Comparison of ENCODE assay signal across 1 cellular context in the genomic region with DNA sequence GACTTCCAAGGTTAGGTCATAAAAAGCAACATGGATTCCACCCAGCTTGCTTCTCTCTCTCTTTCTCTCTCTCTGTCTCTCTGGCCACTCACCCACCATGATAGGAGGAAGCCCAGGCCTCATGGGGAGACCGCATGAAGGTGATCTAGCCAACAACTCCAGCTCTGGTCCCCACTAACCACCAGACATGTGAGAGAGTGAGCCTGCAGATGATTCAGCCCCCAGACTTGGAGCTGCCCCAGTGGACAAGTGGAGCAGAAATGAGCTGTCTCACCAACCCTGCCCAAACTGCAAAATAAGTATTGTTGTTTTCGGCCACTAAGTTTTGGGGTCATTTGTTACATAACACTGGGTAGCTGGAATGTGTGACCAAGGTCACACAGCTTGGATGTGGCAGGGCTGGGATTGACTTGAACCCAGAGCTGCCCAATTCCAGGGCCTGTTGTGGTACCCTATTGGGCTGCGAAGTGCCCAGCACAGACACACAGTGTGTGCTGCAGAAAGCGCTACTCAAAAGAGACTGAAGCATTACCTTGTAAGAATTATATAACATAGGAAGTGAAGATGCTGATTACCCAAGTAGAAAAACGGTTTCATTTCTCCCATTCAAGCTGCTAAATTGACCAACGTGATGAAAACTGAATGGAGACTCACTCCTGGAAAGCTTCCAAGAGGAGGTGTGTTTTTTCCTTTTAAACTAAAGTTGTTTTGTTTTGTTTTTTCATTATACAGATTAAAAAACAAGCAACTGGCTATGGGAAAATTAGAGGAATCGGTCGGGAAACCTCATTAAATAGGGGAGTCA.
TF ChIP-seq lines count a peak whose summit lies in the region.

No MANE protein-coding gene starts in this region.

TF ChIP-seq in HepG2, 621 proteins besides CTCF, POLR2A, EP300 and RAD21 (continued from another document):
- TF ChIP-seq, protein P1, sequence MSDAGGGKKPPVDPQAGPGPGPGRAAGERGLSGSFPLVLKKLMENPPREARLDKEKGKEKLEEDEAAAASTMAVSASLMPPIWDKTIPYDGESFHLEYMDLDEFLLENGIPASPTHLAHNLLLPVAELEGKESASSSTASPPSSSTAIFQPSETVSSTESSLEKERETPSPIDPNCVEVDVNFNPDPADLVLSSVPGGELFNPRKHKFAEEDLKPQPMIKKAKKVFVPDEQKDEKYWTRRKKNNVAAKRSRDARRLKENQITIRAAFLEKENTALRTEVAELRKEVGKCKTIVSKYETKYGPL (CRISPR knock-in tag; IDR thresholded peaks at IDR 0.05) = peak; percentile 72; the same call in 1 of the 2 replicates
- TF ChIP-seq TEAD3 (CRISPR knock-in tag; optimal IDR thresholded peaks at IDR 0.05; ENCODE audit: borderline replicate concordance) (peak; percentile 78), KDM5B (CRISPR knock-in tag; IDR thresholded peaks at IDR 0.05; ENCODE audit: borderline replicate concordance) (no peak), NFRKB (IDR thresholded peaks at IDR 0.05) (no peak), MAZ (IDR thresholded peaks at IDR 0.05; ENCODE audit: borderline replicate concordance, low read depth, low read length) (no peak), MAZ (CRISPR knock-in tag; IDR thresholded peaks at IDR 0.05; ENCODE audit: low read depth) (no peak), GATAD1 (CRISPR knock-in tag; IDR thresholded peaks at IDR 0.05) (no peak), ZNF557 (CRISPR knock-in tag; IDR thresholded peaks at IDR 0.05) (no peak), ZNF333 (CRISPR knock-in tag; IDR thresholded peaks at IDR 0.05; ENCODE audit: borderline replicate concordance) (peak; percentile 43; the same call in 1 of the 2 replicates), ZMYM2 (CRISPR knock-in tag; IDR thresholded peaks at IDR 0.05) (0 out of 2 replicates have a peak, but pooled peaks have one; percentile 25), ZNF121 (CRISPR knock-in tag; IDR thresholded peaks at IDR 0.05) (no peak), KDM4B (CRISPR knock-in tag; IDR thresholded peaks at IDR 0.05) (no peak)
- TF ChIP-seq, protein P2, sequence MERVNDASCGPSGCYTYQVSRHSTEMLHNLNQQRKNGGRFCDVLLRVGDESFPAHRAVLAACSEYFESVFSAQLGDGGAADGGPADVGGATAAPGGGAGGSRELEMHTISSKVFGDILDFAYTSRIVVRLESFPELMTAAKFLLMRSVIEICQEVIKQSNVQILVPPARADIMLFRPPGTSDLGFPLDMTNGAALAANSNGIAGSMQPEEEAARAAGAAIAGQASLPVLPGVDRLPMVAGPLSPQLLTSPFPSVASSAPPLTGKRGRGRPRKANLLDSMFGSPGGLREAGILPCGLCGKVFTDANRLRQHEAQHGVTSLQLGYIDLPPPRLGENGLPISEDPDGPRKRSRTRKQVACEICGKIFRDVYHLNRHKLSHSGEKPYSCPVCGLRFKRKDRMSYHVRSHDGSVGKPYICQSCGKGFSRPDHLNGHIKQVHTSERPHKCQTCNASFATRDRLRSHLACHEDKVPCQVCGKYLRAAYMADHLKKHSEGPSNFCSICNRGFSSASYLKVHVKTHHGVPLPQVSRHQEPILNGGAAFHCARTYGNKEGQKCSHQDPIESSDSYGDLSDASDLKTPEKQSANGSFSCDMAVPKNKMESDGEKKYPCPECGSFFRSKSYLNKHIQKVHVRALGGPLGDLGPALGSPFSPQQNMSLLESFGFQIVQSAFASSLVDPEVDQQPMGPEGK (CRISPR knock-in tag; IDR thresholded peaks at IDR 0.05) = 0 out of 2 replicates have a peak, but pooled peaks have one; percentile 1
- TF ChIP-seq, protein P3, sequence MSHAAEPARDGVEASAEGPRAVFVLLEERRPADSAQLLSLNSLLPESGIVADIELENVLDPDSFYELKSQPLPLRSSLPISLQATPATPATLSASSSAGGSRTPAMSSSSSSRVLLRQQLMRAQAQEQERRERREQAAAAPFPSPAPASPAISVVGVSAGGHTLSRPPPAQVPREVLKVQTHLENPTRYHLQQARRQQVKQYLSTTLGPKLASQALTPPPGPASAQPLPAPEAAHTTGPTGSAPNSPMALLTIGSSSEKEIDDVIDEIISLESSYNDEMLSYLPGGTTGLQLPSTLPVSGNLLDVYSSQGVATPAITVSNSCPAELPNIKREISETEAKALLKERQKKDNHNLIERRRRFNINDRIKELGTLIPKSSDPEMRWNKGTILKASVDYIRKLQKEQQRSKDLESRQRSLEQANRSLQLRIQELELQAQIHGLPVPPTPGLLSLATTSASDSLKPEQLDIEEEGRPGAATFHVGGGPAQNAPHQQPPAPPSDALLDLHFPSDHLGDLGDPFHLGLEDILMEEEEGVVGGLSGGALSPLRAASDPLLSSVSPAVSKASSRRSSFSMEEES (CRISPR knock-in tag; IDR thresholded peaks at IDR 0.05) = no peak
